Comparison of ENCODE assay signal across 8 cellular contexts in the genomic region with DNA sequence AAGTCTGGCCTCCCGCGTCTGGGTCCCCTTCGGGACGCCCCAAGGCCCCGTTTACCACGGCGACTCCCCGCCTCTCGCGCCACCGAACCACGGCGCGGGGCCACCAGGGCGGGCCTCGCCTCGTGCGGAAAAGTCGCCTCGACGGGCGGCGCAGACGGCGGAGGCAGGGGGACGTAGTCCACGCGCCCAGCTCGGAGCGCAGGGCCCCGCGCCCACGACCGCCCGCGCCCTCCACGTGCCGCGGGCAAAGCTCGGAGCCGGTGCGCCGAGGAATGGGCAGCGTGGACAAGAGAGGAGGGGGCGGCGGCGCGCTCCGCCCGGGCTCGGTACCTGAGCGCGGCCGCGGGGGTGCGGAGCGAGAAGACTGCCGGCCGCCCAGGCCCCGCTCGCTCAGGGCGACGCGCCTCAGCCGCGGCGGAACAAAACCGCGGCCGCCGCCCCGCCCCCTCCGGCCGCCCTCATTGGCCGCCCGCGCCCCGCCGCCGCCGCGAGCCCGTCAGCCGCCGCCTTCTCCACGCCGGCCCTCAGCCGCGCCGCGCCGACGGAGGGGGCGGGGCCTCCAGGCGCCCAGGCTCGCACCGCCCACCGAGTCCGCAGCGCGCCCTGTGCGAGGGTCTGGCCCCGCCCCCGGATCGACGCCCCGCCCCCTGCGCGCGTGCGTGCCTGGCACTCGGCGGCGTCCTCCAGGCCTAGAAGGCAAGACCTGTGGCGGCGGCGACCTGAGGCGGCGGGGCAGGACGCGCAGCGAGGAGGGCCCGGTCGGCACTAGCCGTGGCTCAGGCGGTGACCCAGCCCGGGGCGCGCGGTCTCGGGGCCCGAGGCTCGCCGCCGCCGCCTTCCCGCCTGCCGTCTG. TPM values are rescaled to one million over a fixed set of nuclear protein-coding genes. Genes with fewer than 3 reads are reported as not detected.
DNase-seq lines count a peak whose midpoint lies in the region; ATAC-seq and TF ChIP-seq lines count a peak whose summit lies in the region.

Gene FAM53A (minus strand): TSS at position 411 of the 853 bp plus-strand sequence. CDS start 15,572 bp downstream, outside the sequence.

- no TSS peak for BruUV-seq in A673 (replicated peaks; lab: Mats Ljungman, UMichigan)

- CTCF ChIA-PET in A673 (lab: Charles Lee): no interaction called here

- H3K4me1 ChIP-seq in A673 (ENCODE audit: insufficient read depth, low read length, poor library complexity, severe bottlenecking): no peaks in the 10 kb centered on the region

- no peaks in the 10 kb centered on the region for H3K9me3 ChIP-seq in A673 (ENCODE audit: low read depth, low read length, poor library complexity, severe bottlenecking)

- TF ChIP-seq CTCF in A673 (conservative IDR thresholded peaks at IDR 0.05; ENCODE audit: low read depth, low read length): no peak
- no peak for TF ChIP-seq CTCF in choroid plexus epithelial cell (conservative IDR thresholded peaks at IDR 0.05; ENCODE audit: low read depth, low read length)

- intact Hi-C loops in A673 (cut with micrococcal nuclease; ENCODE audit: unreplicated experiment): no loop called here

- H3K4me3 ChIP-seq in A673 (ENCODE audit: low read depth, low read length, poor library complexity, severe bottlenecking): peak within 1 kb of the TSS; percentile 49
- peak within 1 kb of the TSS; percentile 64 for H3K4me3 ChIP-seq in choroid plexus epithelial cell (ENCODE audit: low read depth, low read length)

- H3K27me3 ChIP-seq in A673 (replicated peaks; ENCODE audit: insufficient read depth, low read depth, low read length, poor library complexity): no peaks in the 10 kb centered on the region
- no peaks in the 10 kb centered on the region for H3K27me3 ChIP-seq in layer of hippocampus (ENCODE audit: control insufficient read depth, insufficient read depth, low read length)

- H3K27ac ChIP-seq in A673 (ENCODE audit: low read depth, low read length, poor library complexity, severe bottlenecking): peak within 1 kb of the TSS; percentile 77
- H3K27ac ChIP-seq in layer of hippocampus (ENCODE audit: low read depth, low read length): peak within 1 kb of the TSS; percentile 73

- DNase-seq in A673 (ENCODE audit: low spot score): peak; percentile 93
- DNase-seq in NCI-H226: peak; percentile 70
- DNase-seq in activated CD4-positive, alpha-beta T cell treated with anti-CD3 and anti-CD28 coated beads for 4 hours: peak; percentile 89 to 95
- DNase-seq in choroid plexus epithelial cell (ENCODE audit: low read depth): peak; percentile 87
- peak; percentile 86 to 97 for DNase-seq in stimulated activated CD4-positive, alpha-beta T cell treated with anti-CD3 and anti-CD28 coated beads, Interleukin-1b, Interleukin-23, amount 100 ng/mL, for 1 hour (ENCODE audit: low read depth in 2 of 2)

- POLR2A ChIA-PET in A673 (lab: Charles Lee; ENCODE audit: low non-redundant PET): no interaction called here

- ATAC-seq in GM18867 (IDR thresholded peaks at IDR 0.05; ENCODE audit: unreplicated experiment): peak; percentile 88
- peak; percentile 79 for ATAC-seq in HG03095 (IDR thresholded peaks at IDR 0.05; ENCODE audit: unreplicated experiment)

- H3K36me3 ChIP-seq in A673 (ENCODE audit: insufficient read depth, low read length, poor library complexity, severe bottlenecking): no peaks in the 10 kb centered on the region

RNA-seq across cellular contexts. Expression of gene FAM53A, which starts in this region (rescaled TPM):
- total RNA-seq in A673 (2021): 1.6 and 3.1 TPM in 2 replicates

Comparison
In these comparisons a context has a peak if more than half of its experiments do, and no peak if none do; other contexts are left out.
1. Peak in every context shown above with its lines: DNase-seq, ATAC-seq, H3K4me3 ChIP-seq and H3K27ac ChIP-seq.